Comparison of ENCODE assay signal across 1 cellular context in genomic region chr4:174381419-174381818, GRCh38.
A peak's percentile ranks its signal among the peaks of the same experiment; 100 is the strongest.
TF ChIP-seq lines count a peak whose summit lies in the region.

No MANE protein-coding gene starts in this region.

TF ChIP-seq in K562, 482 proteins besides CTCF, POLR2A, EP300 and RAD21 (continued from another document and continues in another):
- TF ChIP-seq FOXP1 (CRISPR knock-in tag; IDR thresholded peaks at IDR 0.05) (no peak), ZSCAN29 (IDR thresholded peaks at IDR 0.05) (no peak), GTF2E2 (tag; IDR thresholded peaks at IDR 0.05) (no peak), MBD2 (IDR thresholded peaks at IDR 0.05; ENCODE audit: borderline replicate concordance, low read depth) (no peak), ZNF77 (CRISPR knock-in tag; IDR thresholded peaks at IDR 0.05) (no peak), HDAC3 (IDR thresholded peaks at IDR 0.05; ENCODE audit: borderline replicate concordance, partially characterized antibody) (no peak), POLR2AphosphoS5 (IDR thresholded peaks at IDR 0.05; ENCODE audit: control insufficient read depth, insufficient read depth, low read depth, low read length) (no peak), E4F1 (CRISPR knock-in tag; IDR thresholded peaks at IDR 0.05; ENCODE audit: borderline replicate concordance) (no peak), ZNF146 (CRISPR knock-in tag; IDR thresholded peaks at IDR 0.05; ENCODE audit: unreplicated experiment) (no peak), U2AF1 (optimal IDR thresholded peaks at IDR 0.05; ENCODE audit: low read depth, low read length) (no peak), SIRT6 (IDR thresholded peaks at IDR 0.05; ENCODE audit: low read depth, low read length) (no peak), BRD9 (IDR thresholded peaks at IDR 0.05; ENCODE audit: low read depth, partially characterized antibody) (no peak), ZNF324 (CRISPR knock-in tag; IDR thresholded peaks at IDR 0.05) (no peak), ZSCAN32 (CRISPR knock-in tag; IDR thresholded peaks at IDR 0.05) (no peak), SRSF1 (IDR thresholded peaks at IDR 0.05; ENCODE audit: low read depth, low read length) (no peak), MAZ (CRISPR knock-in tag; conservative IDR thresholded peaks at IDR 0.05 in 1 of 2, IDR thresholded peaks at IDR 0.05 in 1 of 2) (no peak), KDM4B (IDR thresholded peaks at IDR 0.05; ENCODE audit: borderline replicate concordance in 2 of 2, low read depth in 1 of 2) (no peak), SMARCB1 (IDR thresholded peaks at IDR 0.05; ENCODE audit: insufficient read length, low read depth) (no peak), TRIM28 (IDR thresholded peaks at IDR 0.05) (no peak), HNRNPLL (IDR thresholded peaks at IDR 0.05; ENCODE audit: low read depth, low read length, poor library complexity, severe bottlenecking) (no peak), TGIF2 (CRISPR knock-in tag; IDR thresholded peaks at IDR 0.05) (no peak), TFAM (CRISPR knock-in tag; conservative IDR thresholded peaks at IDR 0.05) (no peak), POLR3A (IDR thresholded peaks at IDR 0.05; ENCODE audit: borderline replicate concordance, extremely low read depth, insufficient read depth, insufficient read length) (no peak), MCM7 (IDR thresholded peaks at IDR 0.05) (no peak), SRF (CRISPR knock-in tag; IDR thresholded peaks at IDR 0.05) (no peak), PRDM10 (IDR thresholded peaks at IDR 0.05; ENCODE audit: partially characterized antibody) (no peak), GABPA (tag; conservative IDR thresholded peaks at IDR 0.05; ENCODE audit: low read depth) (no peak), THAP7 (CRISPR knock-in tag; IDR thresholded peaks at IDR 0.05) (no peak), RNF2 (IDR thresholded peaks at IDR 0.05) (no peak), FOXJ2 (tag; IDR thresholded peaks at IDR 0.05) (no peak), CC2D1A (IDR thresholded peaks at IDR 0.05) (no peak), GTF2F1 (IDR thresholded peaks at IDR 0.05; ENCODE audit: low read depth, low read length) (no peak), ZNF253 (CRISPR knock-in tag; conservative IDR thresholded peaks at IDR 0.05) (no peak), NFIC (IDR thresholded peaks at IDR 0.05) (no peak), SIX5 (IDR thresholded peaks at IDR 0.05; ENCODE audit: borderline replicate concordance in 1 of 2, insufficient read depth in 1 of 2, low read depth in 1 of 2, low read length in 2 of 2) (no peak), DDX20 (tag; IDR thresholded peaks at IDR 0.05; ENCODE audit: low read depth) (peak; percentile 80), ZNF785 (CRISPR knock-in tag; IDR thresholded peaks at IDR 0.05) (no peak), ZNF143 (CRISPR knock-in tag; IDR thresholded peaks at IDR 0.05) (no peak), SMARCA5 (IDR thresholded peaks at IDR 0.05) (no peak), CLOCK (CRISPR knock-in tag; IDR thresholded peaks at IDR 0.05; ENCODE audit: borderline replicate concordance) (no peak), HDAC1 (IDR thresholded peaks at IDR 0.05) (no peak)
- TF ChIP-seq, protein P1, sequence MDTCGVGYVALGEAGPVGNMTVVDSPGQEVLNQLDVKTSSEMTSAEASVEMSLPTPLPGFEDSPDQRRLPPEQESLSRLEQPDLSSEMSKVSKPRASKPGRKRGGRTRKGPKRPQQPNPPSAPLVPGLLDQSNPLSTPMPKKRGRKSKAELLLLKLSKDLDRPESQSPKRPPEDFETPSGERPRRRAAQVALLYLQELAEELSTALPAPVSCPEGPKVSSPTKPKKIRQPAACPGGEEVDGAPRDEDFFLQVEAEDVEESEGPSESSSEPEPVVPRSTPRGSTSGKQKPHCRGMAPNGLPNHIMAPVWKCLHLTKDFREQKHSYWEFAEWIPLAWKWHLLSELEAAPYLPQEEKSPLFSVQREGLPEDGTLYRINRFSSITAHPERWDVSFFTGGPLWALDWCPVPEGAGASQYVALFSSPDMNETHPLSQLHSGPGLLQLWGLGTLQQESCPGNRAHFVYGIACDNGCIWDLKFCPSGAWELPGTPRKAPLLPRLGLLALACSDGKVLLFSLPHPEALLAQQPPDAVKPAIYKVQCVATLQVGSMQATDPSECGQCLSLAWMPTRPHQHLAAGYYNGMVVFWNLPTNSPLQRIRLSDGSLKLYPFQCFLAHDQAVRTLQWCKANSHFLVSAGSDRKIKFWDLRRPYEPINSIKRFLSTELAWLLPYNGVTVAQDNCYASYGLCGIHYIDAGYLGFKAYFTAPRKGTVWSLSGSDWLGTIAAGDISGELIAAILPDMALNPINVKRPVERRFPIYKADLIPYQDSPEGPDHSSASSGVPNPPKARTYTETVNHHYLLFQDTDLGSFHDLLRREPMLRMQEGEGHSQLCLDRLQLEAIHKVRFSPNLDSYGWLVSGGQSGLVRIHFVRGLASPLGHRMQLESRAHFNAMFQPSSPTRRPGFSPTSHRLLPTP (IDR thresholded peaks at IDR 0.05; ENCODE audit: borderline replicate concordance, extremely low read depth, insufficient read length): no peak
- TF ChIP-seq, protein P2, sequence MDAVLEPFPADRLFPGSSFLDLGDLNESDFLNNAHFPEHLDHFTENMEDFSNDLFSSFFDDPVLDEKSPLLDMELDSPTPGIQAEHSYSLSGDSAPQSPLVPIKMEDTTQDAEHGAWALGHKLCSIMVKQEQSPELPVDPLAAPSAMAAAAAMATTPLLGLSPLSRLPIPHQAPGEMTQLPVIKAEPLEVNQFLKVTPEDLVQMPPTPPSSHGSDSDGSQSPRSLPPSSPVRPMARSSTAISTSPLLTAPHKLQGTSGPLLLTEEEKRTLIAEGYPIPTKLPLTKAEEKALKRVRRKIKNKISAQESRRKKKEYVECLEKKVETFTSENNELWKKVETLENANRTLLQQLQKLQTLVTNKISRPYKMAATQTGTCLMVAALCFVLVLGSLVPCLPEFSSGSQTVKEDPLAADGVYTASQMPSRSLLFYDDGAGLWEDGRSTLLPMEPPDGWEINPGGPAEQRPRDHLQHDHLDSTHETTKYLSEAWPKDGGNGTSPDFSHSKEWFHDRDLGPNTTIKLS (IDR thresholded peaks at IDR 0.05; ENCODE audit: borderline replicate concordance, low read depth): no peak
- TF ChIP-seq, protein P3, sequence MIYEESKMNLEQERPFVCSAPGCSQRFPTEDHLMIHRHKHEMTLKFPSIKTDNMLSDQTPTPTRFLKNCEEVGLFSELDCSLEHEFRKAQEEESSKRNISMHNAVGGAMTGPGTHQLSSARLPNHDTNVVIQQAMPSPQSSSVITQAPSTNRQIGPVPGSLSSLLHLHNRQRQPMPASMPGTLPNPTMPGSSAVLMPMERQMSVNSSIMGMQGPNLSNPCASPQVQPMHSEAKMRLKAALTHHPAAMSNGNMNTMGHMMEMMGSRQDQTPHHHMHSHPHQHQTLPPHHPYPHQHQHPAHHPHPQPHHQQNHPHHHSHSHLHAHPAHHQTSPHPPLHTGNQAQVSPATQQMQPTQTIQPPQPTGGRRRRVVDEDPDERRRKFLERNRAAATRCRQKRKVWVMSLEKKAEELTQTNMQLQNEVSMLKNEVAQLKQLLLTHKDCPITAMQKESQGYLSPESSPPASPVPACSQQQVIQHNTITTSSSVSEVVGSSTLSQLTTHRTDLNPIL (CRISPR knock-in tag; IDR thresholded peaks at IDR 0.05): peak; percentile 40; the same call in 1 of the 2 replicates
- TF ChIP-seq, protein P4, sequence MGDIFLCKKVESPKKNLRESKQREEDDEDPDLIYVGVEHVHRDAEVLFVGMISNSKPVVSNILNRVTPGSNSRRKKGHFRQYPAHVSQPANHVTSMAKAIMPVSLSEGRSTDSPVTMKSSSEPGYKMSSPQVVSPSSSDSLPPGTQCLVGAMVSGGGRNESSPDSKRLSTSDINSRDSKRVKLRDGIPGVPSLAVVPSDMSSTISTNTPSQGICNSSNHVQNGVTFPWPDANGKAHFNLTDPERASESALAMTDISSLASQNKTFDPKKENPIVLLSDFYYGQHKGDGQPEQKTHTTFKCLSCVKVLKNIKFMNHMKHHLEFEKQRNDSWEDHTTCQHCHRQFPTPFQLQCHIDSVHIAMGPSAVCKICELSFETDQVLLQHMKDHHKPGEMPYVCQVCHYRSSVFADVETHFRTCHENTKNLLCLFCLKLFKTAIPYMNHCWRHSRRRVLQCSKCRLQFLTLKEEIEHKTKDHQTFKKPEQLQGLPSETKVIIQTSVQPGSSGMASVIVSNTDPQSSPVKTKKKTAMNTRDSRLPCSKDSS (IDR thresholded peaks at IDR 0.05; ENCODE audit: low read depth, partially characterized antibody): no peak
- TF ChIP-seq, protein P5, sequence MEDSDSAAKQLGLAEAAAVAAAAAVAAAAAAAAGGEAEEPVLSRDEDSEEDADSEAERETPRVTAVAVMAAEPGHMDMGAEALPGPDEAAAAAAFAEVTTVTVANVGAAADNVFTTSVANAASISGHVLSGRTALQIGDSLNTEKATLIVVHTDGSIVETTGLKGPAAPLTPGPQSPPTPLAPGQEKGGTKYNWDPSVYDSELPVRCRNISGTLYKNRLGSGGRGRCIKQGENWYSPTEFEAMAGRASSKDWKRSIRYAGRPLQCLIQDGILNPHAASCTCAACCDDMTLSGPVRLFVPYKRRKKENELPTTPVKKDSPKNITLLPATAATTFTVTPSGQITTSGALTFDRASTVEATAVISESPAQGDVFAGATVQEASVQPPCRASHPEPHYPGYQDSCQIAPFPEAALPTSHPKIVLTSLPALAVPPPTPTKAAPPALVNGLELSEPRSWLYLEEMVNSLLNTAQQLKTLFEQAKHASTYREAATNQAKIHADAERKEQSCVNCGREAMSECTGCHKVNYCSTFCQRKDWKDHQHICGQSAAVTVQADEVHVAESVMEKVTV (CRISPR knock-in tag; IDR thresholded peaks at IDR 0.05): no peak
